18 cellular contexts compared by ENCODE assay signal in genomic region chr17:66372182-66372581, GRCh38.
"Had no signal": no experiment of that assay in that cellular context is flagged by ENCODE, and none has a peak within 500 bp of the region (broad histone marks: within the 10 kb centered on the region; RNA-seq: fewer than 3 reads in every experiment).

No MANE protein-coding gene starts in this region.

- H3K27me3 Mint-ChIP-seq: activated B cell treated with CpG ODN at 0.5 μM for 24 hours; stimulated activated memory B cell treated with anti-CD40 and anti-IgM and Interleukin-4, amounts not matched to agents 10 μg/mL and 1 μg/mL and 100 μg/mL, for 72 hours had no signal

- ATAC-seq: SK-N-SH treated with all-trans-retinoic acid at 6 μM for 48 hours; stimulated activated memory B cell treated with anti-CD40 and anti-IgM and Interleukin-4, amounts not matched to agents 10 μg/mL and 1 μg/mL and 100 μg/mL, for 72 hours had no signal

- H3K4me1 Mint-ChIP-seq: activated B cell treated with CpG ODN at 0.5 μM for 24 hours; stimulated activated memory B cell treated with anti-CD40 and anti-IgM and Interleukin-4, amounts not matched to agents 10 μg/mL and 1 μg/mL and 100 μg/mL, for 72 hours had no signal

- H3K9me3 Mint-ChIP-seq: activated B cell treated with CpG ODN at 0.5 μM for 24 hours; nephron; stimulated activated memory B cell treated with anti-CD40 and anti-IgM and Interleukin-4, amounts not matched to agents 10 μg/mL and 1 μg/mL and 100 μg/mL, for 72 hours had no signal

- H3K27ac Mint-ChIP-seq: activated B cell treated with CpG ODN at 0.5 μM for 24 hours; nephron; stimulated activated memory B cell treated with anti-CD40 and anti-IgM and Interleukin-4, amounts not matched to agents 10 μg/mL and 1 μg/mL and 100 μg/mL, for 72 hours had no signal

- H3K4me3 Mint-ChIP-seq: activated B cell treated with CpG ODN at 0.5 μM for 24 hours; nephron; stimulated activated memory B cell treated with anti-CD40 and anti-IgM and Interleukin-4, amounts not matched to agents 10 μg/mL and 1 μg/mL and 100 μg/mL, for 72 hours had no signal

- H3K36me3 Mint-ChIP-seq: stimulated activated memory B cell treated with anti-CD40 and anti-IgM and Interleukin-4, amounts not matched to agents 10 μg/mL and 1 μg/mL and 100 μg/mL, for 72 hours had no signal

- DNase-seq: activated B cell treated with CpG ODN at 0.5 μM for 24 hours; activated CD4-positive, alpha-beta T cell treated with anti-CD3 and anti-CD28 coated beads, Interleukin-2, amount 50 U/mL, for 48 hours; activated CD8-positive, alpha-beta memory T cell treated with anti-CD3 and anti-CD28 coated beads, Interleukin-2, amount 50 U/mL, for 4 hours; activated effector memory CD4-positive, alpha-beta T cell treated with Interleukin-2 at 50 U/mL for 16 hours; caudate nucleus; colonic mucosa; hypothalamus; kidney glomerular epithelial cell; mesenchymal stem cell; nucleus accumbens; posterior cingulate gyrus; retina; SHP77 treated with DMSO at 0.1 percent for 48 hours; substantia nigra; uterus had no signal
